16 cellular contexts compared by ENCODE assay signal in the genomic region with DNA sequence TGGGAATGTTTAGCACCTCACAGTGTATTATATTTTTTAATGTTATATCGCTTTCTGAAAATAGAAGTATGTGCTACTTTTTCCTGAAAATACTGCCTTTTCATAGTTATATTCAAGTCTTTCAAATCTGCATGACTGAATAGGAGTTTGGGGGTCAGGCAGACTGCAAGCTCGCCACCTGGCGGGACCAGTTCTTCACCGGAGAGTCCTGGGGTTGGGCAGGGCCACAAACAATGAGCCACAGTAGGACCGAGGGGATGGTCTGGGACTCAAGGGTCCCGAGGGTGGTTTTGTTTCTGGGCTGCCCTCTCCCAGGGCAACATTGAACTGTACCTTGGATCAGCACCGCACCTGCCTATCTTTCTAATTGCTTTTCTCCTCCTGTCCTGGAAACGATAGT.
A peak's percentile ranks its signal among the peaks of the same experiment; 100 is the strongest.
DNase-seq lines count a peak whose midpoint lies in the region; ATAC-seq and TF ChIP-seq lines count a peak whose summit lies in the region.
"Had no signal": no experiment of that assay in that cellular context is flagged by ENCODE, and none has a peak within 500 bp of the region (broad histone marks: within the 10 kb centered on the region; RNA-seq: fewer than 3 reads in every experiment).

No MANE protein-coding gene starts in this region.

- no peak for DNase-seq in AG09309 (ENCODE audit: low read depth)
- no peak for DNase-seq in GM12864 (ENCODE audit: low read depth)
- DNase-seq in OCI-M1 (lab: John Stamatoyannopoulos, UW), result peak; percentile 25
- no peak for DNase-seq in right cardiac atrium
- no peak for DNase-seq in stimulated activated naive CD4-positive, alpha-beta T cell treated with Interleukin-2 at 50 U/mL for 16 hours (lab: John Stamatoyannopoulos, UW)
- DNase-seq in retina, result no peak
- DNase-seq: activated CD4-positive, alpha-beta T cell treated with anti-CD3 and anti-CD28 coated beads for 48 hours; activated naive CD8-positive, alpha-beta T cell treated with anti-CD3 and anti-CD28 coated beads for 36 hours; activated T-cell treated with anti-CD3 and anti-CD28 coated beads, Interleukin-2, amount 50 U/mL, for 24 hours; effector memory CD4-positive, alpha-beta T cell; mesenchymal stem cell; NCI-H2081; nucleus accumbens; SHP77 had no signal

- ATAC-seq in right cardiac atrium (no peak), HG03439 (IDR thresholded peaks at IDR 0.05; ENCODE audit: unreplicated experiment) (no peak), GM19328 (IDR thresholded peaks at IDR 0.05; ENCODE audit: unreplicated experiment) (no peak)

- no peaks in the 10 kb centered on the region for H3K27me3 ChIP-seq in right cardiac atrium (ENCODE audit: control insufficient read depth, insufficient read depth)

- peak overlapping the region; percentile 93 for H3K27ac ChIP-seq in right cardiac atrium (ENCODE audit: low read length)

- no peak overlapping the region for H3K4me3 ChIP-seq in AG09309 (ENCODE audit: control insufficient read depth, low read depth, low read length)
- H3K4me3 ChIP-seq in GM12864 (ENCODE audit: low read depth, low read length), result no peak overlapping the region
- no peak overlapping the region for H3K4me3 ChIP-seq in right cardiac atrium (ENCODE audit: low read length)

- intact Hi-C loops in right cardiac atrium (cut with DNase I), result no loop called here

- H3K4me1 ChIP-seq in right cardiac atrium (ENCODE audit: control insufficient read depth, insufficient read depth, low read length), result peaks cover 11% of the 10 kb centered on the region

- H3K9me3 ChIP-seq in right cardiac atrium (ENCODE audit: control insufficient read depth, low read length), result no peaks in the 10 kb centered on the region

- peak; percentile 18 for TF ChIP-seq CTCF in AG09309 (IDR thresholded peaks at IDR 0.05; ENCODE audit: control insufficient read depth, insufficient read depth, low read depth, low read length, missing control alignments)
- TF ChIP-seq CTCF in GM12864 (IDR thresholded peaks at IDR 0.05; ENCODE audit: low read depth, low read length, missing control alignments), result peak; percentile 15

- WGBS in right cardiac atrium, result 78% methylated on average over 8 of the region's 8 CpGs
